Comparison of ENCODE assay signal across 8 cellular contexts in the genomic region with DNA sequence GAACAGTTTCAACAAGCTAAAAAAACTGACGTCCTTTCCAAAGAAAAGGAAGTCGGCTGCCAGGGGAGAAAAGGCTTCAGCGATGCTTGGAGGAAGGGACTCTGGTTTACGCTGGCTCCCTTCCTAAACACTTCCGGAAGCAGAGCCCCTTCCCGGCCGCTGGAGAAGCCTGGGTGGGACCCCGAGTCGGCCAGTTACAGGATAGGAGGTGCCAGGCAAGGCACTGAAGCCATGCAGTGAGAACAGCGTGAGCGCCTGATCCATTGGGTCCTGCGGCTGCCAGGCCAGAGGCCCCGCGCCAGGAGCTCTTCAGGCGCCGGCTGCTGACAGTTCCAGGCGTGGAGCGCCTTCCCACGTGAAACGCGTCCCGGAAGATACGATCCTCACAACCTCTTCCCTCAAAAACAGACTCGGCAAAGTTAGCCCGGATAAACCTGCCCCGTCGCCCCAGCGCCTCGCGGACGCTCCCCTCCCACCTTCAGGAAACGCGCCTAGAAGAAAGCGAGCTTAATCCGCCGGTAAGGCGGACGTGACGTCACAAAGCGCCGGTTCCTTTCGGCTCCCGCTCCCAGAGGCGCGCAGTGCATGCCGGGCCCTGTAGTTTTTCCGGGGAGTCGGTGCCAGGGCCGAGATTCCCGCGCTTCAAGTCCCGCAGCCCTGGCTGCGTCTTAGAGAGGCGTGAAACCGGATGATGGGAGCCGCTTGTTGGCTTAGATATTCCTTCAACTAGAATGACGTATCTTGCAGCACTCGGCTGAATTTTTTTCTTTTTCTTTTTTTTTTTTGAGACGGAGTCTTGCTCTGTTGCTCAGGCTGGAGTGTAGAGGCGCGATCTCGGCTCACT. TPM values are rescaled to one million over a fixed set of nuclear protein-coding genes. Genes with fewer than 3 reads are reported as not detected.
A peak's percentile ranks its signal among the peaks of the same experiment; 100 is the strongest.
DNase-seq lines count a peak whose midpoint lies in the region; ATAC-seq, FAIRE-seq and TF ChIP-seq lines count a peak whose summit lies in the region.

A gene with protein sequence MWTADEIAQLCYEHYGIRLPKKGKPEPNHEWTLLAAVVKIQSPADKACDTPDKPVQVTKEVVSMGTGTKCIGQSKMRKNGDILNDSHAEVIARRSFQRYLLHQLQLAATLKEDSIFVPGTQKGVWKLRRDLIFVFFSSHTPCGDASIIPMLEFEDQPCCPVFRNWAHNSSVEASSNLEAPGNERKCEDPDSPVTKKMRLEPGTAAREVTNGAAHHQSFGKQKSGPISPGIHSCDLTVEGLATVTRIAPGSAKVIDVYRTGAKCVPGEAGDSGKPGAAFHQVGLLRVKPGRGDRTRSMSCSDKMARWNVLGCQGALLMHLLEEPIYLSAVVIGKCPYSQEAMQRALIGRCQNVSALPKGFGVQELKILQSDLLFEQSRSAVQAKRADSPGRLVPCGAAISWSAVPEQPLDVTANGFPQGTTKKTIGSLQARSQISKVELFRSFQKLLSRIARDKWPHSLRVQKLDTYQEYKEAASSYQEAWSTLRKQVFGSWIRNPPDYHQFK (minus strand): TSS at position 520 of the 844 bp plus-strand sequence. CDS start 2,482 bp downstream, outside the sequence.

- in situ Hi-C loops in ACHN (cut with HindIII; ENCODE audit: low pct_ligation_motif_present, low pct_unique_long_range_greater_than_20kb, low sequenced_read_pairs) (no loop called here), mammary epithelial cell (cut with MboI; ENCODE audit: low sequenced_read_pairs in 2 of 2) (no loop called here)

- 1% methylated on average over 18 of the region's 62 CpGs for WGBS in mammary epithelial cell (ENCODE audit: low coverage, missing lambda C conversion rate)
- WGBS in small intestine, 3 donors = 0% methylated on average over 62 of the region's 62 CpGs

- CTCF ChIA-PET in mammary epithelial cell (lab: Charles Lee; ENCODE audit: low non-redundant PET) = interaction anchor here (0.6 kb wide), 2 partner anchors 73 to 624 kb away, joined by 3 to 5 read pairs; a partner anchor contains a TSS

- dilution Hi-C loops in mammary epithelial cell (cut with HindIII; ENCODE audit: low sequenced_read_pairs) = no loop called here

- H3K27ac ChIP-seq in WERI-Rb-1 (peak within 1 kb of the TSS; percentile 86), mammary epithelial cell (ENCODE audit: insufficient read depth, low read depth, low read length) (peak within 1 kb of the TSS; percentile 79), iPS-20b (ENCODE audit: low read length) (peak within 1 kb of the TSS; percentile 82), small intestine (ENCODE audit: low read depth in 1 of 2, low read length in 1 of 2) (peak within 1 kb of the TSS; percentile 90 to 93)

- peaks cover 26% of the 10 kb centered on the region for H3K79me2 ChIP-seq in mammary epithelial cell (ENCODE audit: insufficient read depth, low read length)

- H3K9me3 ChIP-seq in WERI-Rb-1 (ENCODE audit: severe bottlenecking) (no peaks in the 10 kb centered on the region), mammary epithelial cell (replicated peaks; ENCODE audit: insufficient read depth, low read length) (no peaks in the 10 kb centered on the region), iPS-20b (ENCODE audit: insufficient read depth, low read depth, low read length) (no peaks in the 10 kb centered on the region), small intestine (ENCODE audit: control insufficient read depth, low read depth) (no peaks in the 10 kb centered on the region)

- no peaks in the 10 kb centered on the region for H3K27me3 ChIP-seq in WERI-Rb-1 (ENCODE audit: insufficient read depth, low read depth, severe bottlenecking)
- no peaks in the 10 kb centered on the region for H3K27me3 ChIP-seq in mammary epithelial cell (ENCODE audit: insufficient read depth, low read length)
- H3K27me3 ChIP-seq in iPS-20b (ENCODE audit: insufficient read depth, low read length) = no peaks in the 10 kb centered on the region
- no peaks in the 10 kb centered on the region for H3K27me3 ChIP-seq in small intestine (ENCODE audit: control insufficient read depth in 2 of 2, insufficient read depth in 2 of 2, low read length in 2 of 2)

- ATAC-seq in GM18873 (IDR thresholded peaks at IDR 0.05; ENCODE audit: low FRiP score, unreplicated experiment) (peak; percentile 91), HG03139 (IDR thresholded peaks at IDR 0.05; ENCODE audit: unreplicated experiment) (peak; percentile 96)

- H3K4me3 ChIP-seq in WERI-Rb-1 (ENCODE audit: low read depth, low read length) (peak within 1 kb of the TSS; percentile 83), mammary epithelial cell (replicated peaks in 1 of 3; ENCODE audit: insufficient read depth in 1 of 3, low read depth in 2 of 3, low read length in 3 of 3) (peak within 1 kb of the TSS; percentile 75 to 92 (median 83)), iPS-20b (ENCODE audit: low read length) (peak within 1 kb of the TSS; percentile 87), small intestine (ENCODE audit: low read depth in 1 of 2, low read length in 2 of 2) (peak within 1 kb of the TSS; percentile 76 to 79)

- H3K9ac ChIP-seq in mammary epithelial cell (ENCODE audit: insufficient read depth, low read length) (peak within 1 kb of the TSS; percentile 85), iPS-20b (ENCODE audit: low read depth, low read length) (peak within 1 kb of the TSS; percentile 98)

- intact Hi-C loops in mammary epithelial cell (cut with micrococcal nuclease) = loop anchor here (1.0 to 5.0 kb wide), 8 partner anchors 24 to 519 kb away; a partner anchor contains a TSS

- H2AFZ ChIP-seq in mammary epithelial cell (ENCODE audit: low read depth, low read length) = peak within 1 kb of the TSS; percentile 86

- TSS peak; percentile 80 for BruUV-seq in mammary epithelial cell (replicated peaks; lab: Mats Ljungman, UMichigan)

- TF ChIP-seq CTCF in WERI-Rb-1 (IDR thresholded peaks at IDR 0.05; ENCODE audit: low read depth, low read length) (no peak), mammary epithelial cell (conservative IDR thresholded peaks at IDR 0.05 in 1 of 2, IDR thresholded peaks at IDR 0.05 in 1 of 2; ENCODE audit: extremely low read depth in 1 of 2, insufficient read depth in 1 of 2, low read depth in 1 of 2, low read length in 2 of 2) (no peak)

- no peak for FAIRE-seq in small intestine (lab: Jason Lieb, UNC)

- H3K4me2 ChIP-seq in mammary epithelial cell (ENCODE audit: insufficient read depth, low read depth, low read length) = peak within 1 kb of the TSS; percentile 98

- peaks cover 11% of the 10 kb centered on the region for H3K4me1 ChIP-seq in mammary epithelial cell (ENCODE audit: insufficient read depth, low read length)
- no peaks in the 10 kb centered on the region for H3K4me1 ChIP-seq in iPS-20b (ENCODE audit: insufficient read depth, low read length)
- H3K4me1 ChIP-seq in small intestine (ENCODE audit: control insufficient read depth in 2 of 2, insufficient read depth in 1 of 2, low read depth in 1 of 2, low read length in 1 of 2) = peaks cover 2 to 4% of the 10 kb centered on the region in 2 donors

- peak; percentile 100 for DNase-seq in ACHN
- DNase-seq in NCI-H2227 (lab: John Stamatoyannopoulos, UW; ENCODE audit: unreplicated experiment) = peak; percentile 97
- peak; percentile 97 for DNase-seq in WERI-Rb-1
- peak; percentile 97 for DNase-seq in mammary epithelial cell
- peak; percentile 98 for DNase-seq in small intestine

- H3K36me3 ChIP-seq in WERI-Rb-1 = peaks cover 44% of the 10 kb centered on the region
- H3K36me3 ChIP-seq in mammary epithelial cell (ENCODE audit: insufficient read depth, low read length) = peaks cover 30% of the 10 kb centered on the region
- peaks cover 54% of the 10 kb centered on the region for H3K36me3 ChIP-seq in iPS-20b (ENCODE audit: insufficient read depth, low read depth, low read length)
- peaks cover 7 to 8% of the 10 kb centered on the region in 2 donors for H3K36me3 ChIP-seq in small intestine (ENCODE audit: control insufficient read depth in 2 of 2, insufficient read depth in 2 of 2, low read length in 2 of 2)

- H4K20me1 ChIP-seq in mammary epithelial cell (ENCODE audit: insufficient read depth, low read length) = no peaks in the 10 kb centered on the region

RNA-seq across cellular contexts. Expression of the gene that starts here (rescaled TPM):
- 10 to 100 TPM; 62.0 to 86.5 TPM for total RNA-seq in mammary epithelial cell
- 36.3 TPM for polyA plus RNA-seq in mammary epithelial cell
- polyA minus RNA-seq in mammary epithelial cell = 23.8 TPM
- polyA plus RNA-seq in small intestine = 10 to 100 TPM in 2 of 3 donors, 1 to 10 TPM in 1; 7.0 to 19.3 (median 17.4) TPM

Comparison
In these comparisons a context has a peak if more than half of its experiments do, and no peak if none do; other contexts are left out.
1. Peak in every context shown above with its lines: DNase-seq, ATAC-seq, H3K4me3 ChIP-seq and H3K27ac ChIP-seq.